ENCODE assay signal across 10 cellular contexts in the genomic region with DNA sequence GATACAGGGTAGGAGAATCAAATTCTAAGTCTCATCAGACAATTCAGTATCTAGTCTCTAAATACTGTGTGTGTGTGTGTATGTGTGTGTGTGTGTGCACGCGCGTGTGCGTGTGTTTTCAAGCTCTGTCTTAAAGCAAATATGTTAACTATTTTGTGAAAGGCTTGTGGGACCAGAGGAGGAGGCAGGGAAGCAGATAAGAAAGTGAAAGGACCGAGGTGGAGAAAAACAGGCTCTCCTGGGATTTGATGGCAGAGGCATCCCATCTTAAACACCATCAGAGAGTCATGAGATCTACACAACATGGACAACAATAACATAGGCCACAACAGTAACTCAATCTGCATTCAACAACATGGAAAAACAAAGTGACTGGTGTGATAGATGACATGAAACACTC.
DNase-seq lines count a peak whose midpoint lies in the region; ATAC-seq, FAIRE-seq and TF ChIP-seq lines count a peak whose summit lies in the region.
"Had no signal": no experiment of that assay in that cellular context is flagged by ENCODE, and none has a peak within 500 bp of the region (broad histone marks: within the 10 kb centered on the region; RNA-seq: fewer than 3 reads in every experiment).

No MANE protein-coding gene starts in this region.

- H3K36me3 Mint-ChIP-seq in stimulated activated naive CD8-positive, alpha-beta T cell treated with anti-CD3 and anti-CD28 coated beads, Interleukin-15, Interleukin-2, amounts not matched to agents 100 ng/mL and 50 ng/mL, for 24 hours (ENCODE audit: low read depth) = peaks cover 11% of the 10 kb centered on the region
- H3K36me3 Mint-ChIP-seq in astrocyte (ENCODE audit: low read depth, unreplicated experiment) = peaks cover 9% of the 10 kb centered on the region
- no peaks in the 10 kb centered on the region for H3K36me3 Mint-ChIP-seq in naive B cell

- WGBS in testis, 2 donors = 71 to 92% methylated on average over 5 of the region's 5 CpGs

- no peak for TF ChIP-seq POLR2A in testis (IDR thresholded peaks at IDR 0.05)

- H3K27me3 ChIP-seq in astrocyte (ENCODE audit: insufficient read depth, low read length) (no peaks in the 10 kb centered on the region), testis (no peaks in the 10 kb centered on the region)

- H4K20me1 ChIP-seq in astrocyte (ENCODE audit: insufficient read depth, low read length) = peaks cover 51% of the 10 kb centered on the region

- TF ChIP-seq CTCF in astrocyte (IDR thresholded peaks at IDR 0.05; ENCODE audit: insufficient read depth, low read depth, low read length) = no peak
- TF ChIP-seq CTCF in testis (IDR thresholded peaks at IDR 0.05) = no peak

- H3K4me3 ChIP-seq in astrocyte (ENCODE audit: insufficient read depth, low read depth, low read length) = no peak overlapping the region
- H3K4me3 ChIP-seq in testis = no peak overlapping the region

- H3K79me2 ChIP-seq in astrocyte (ENCODE audit: insufficient read depth, low read length) = peaks cover 56% of the 10 kb centered on the region

- H3K9me3 ChIP-seq in astrocyte (ENCODE audit: insufficient read depth, low read depth, low read length) (no peaks in the 10 kb centered on the region), testis (no peaks in the 10 kb centered on the region)

- H2AFZ ChIP-seq in astrocyte (ENCODE audit: low read depth, low read length) = no peak overlapping the region

- DNase-seq in stimulated activated naive CD8-positive, alpha-beta T cell treated with anti-CD3 and anti-CD28 coated beads, Interleukin-15, Interleukin-2, amounts not matched to agents 100 U/mL and 50 U/mL, for 24 hours = no peak
- DNase-seq in astrocyte (ENCODE audit: low read depth) (no peak), naive B cell (no peak), islet precursor cell (no peak), testis (no peak), posterior cingulate gyrus (no peak)
- no peak for DNase-seq in stimulated activated naive CD4-positive, alpha-beta T cell treated with Interleukin-2 at 50 U/mL for 16 hours (lab: John Stamatoyannopoulos, UW)
- DNase-seq: NCI-H446 treated with DMSO at 0.1 percent for 48 hours had no signal

- no peak for ATAC-seq in stimulated activated naive CD8-positive, alpha-beta T cell treated with anti-CD3 and anti-CD28 coated beads, Interleukin-15, Interleukin-2, amounts not matched to agents 100 U/mL and 50 U/mL, for 24 hours
- ATAC-seq in naive B cell (ENCODE audit: low read depth in 2 of 2) = no peak

- H3K4me1 Mint-ChIP-seq in stimulated activated naive CD8-positive, alpha-beta T cell treated with anti-CD3 and anti-CD28 coated beads, Interleukin-15, Interleukin-2, amounts not matched to agents 100 ng/mL and 50 ng/mL, for 24 hours (ENCODE audit: low read depth) = peaks cover 94% of the 10 kb centered on the region
- H3K4me1 Mint-ChIP-seq in astrocyte (ENCODE audit: low read depth, unreplicated experiment) (peaks cover 45% of the 10 kb centered on the region), naive B cell (peaks cover 69 to 88% (median 84%) of the 10 kb centered on the region in 3 donors)

- H3K27ac ChIP-seq in astrocyte (ENCODE audit: low read depth, low read length) (no peak overlapping the region), testis (no peak overlapping the region)
- H3K27ac ChIP-seq: C4-2B had no signal

- intact Hi-C loops in testis (cut with DNase I; ENCODE audit: low total_unique reads) (no loop called here), posterior cingulate gyrus (cut with DNase I) (no loop called here)

- H3K9me3 Mint-ChIP-seq in stimulated activated naive CD8-positive, alpha-beta T cell treated with anti-CD3 and anti-CD28 coated beads, Interleukin-15, Interleukin-2, amounts not matched to agents 100 ng/mL and 50 ng/mL, for 24 hours = no peaks in the 10 kb centered on the region
- H3K9me3 Mint-ChIP-seq in astrocyte (ENCODE audit: unreplicated experiment) (no peaks in the 10 kb centered on the region), naive B cell (no peaks in the 10 kb centered on the region)

- H3K4me2 ChIP-seq in astrocyte (ENCODE audit: low read length) = no peak overlapping the region

- FAIRE-seq in astrocyte (lab: Jason Lieb, UNC) = no peak

- no peak overlapping the region for H3K9ac ChIP-seq in astrocyte (ENCODE audit: low read length)

- no peaks in the 10 kb centered on the region for H3K27me3 Mint-ChIP-seq in stimulated activated naive CD8-positive, alpha-beta T cell treated with anti-CD3 and anti-CD28 coated beads, Interleukin-15, Interleukin-2, amounts not matched to agents 100 ng/mL and 50 ng/mL, for 24 hours
- H3K27me3 Mint-ChIP-seq in astrocyte (ENCODE audit: low read depth, unreplicated experiment) = no peaks in the 10 kb centered on the region
- H3K27me3 Mint-ChIP-seq in naive B cell = no peaks in the 10 kb centered on the region

- H3K4me1 ChIP-seq in astrocyte (ENCODE audit: insufficient read depth, low read length) (peaks cover 7% of the 10 kb centered on the region), testis (peaks cover 24% of the 10 kb centered on the region)

- peak overlapping the region; percentile 99 for H3K27ac Mint-ChIP-seq in stimulated activated naive CD8-positive, alpha-beta T cell treated with anti-CD3 and anti-CD28 coated beads, Interleukin-15, Interleukin-2, amounts not matched to agents 100 ng/mL and 50 ng/mL, for 24 hours
- H3K27ac Mint-ChIP-seq in astrocyte (ENCODE audit: unreplicated experiment) (peak overlapping the region; percentile 49), naive B cell (peak overlapping the region in 5 of 6 donors; percentile 41 to 87 (median 68))

- no peaks in the 10 kb centered on the region for H3K36me3 ChIP-seq in astrocyte (ENCODE audit: insufficient read depth, low read length)
- no peaks in the 10 kb centered on the region for H3K36me3 ChIP-seq in testis (ENCODE audit: low read depth, missing control alignments)

- H3K4me3 Mint-ChIP-seq in stimulated activated naive CD8-positive, alpha-beta T cell treated with anti-CD3 and anti-CD28 coated beads, Interleukin-15, Interleukin-2, amounts not matched to agents 100 ng/mL and 50 ng/mL, for 24 hours = peak overlapping the region; percentile 77
- H3K4me3 Mint-ChIP-seq in astrocyte (ENCODE audit: unreplicated experiment) (no peak overlapping the region), naive B cell (peak overlapping the region in 5 of 8 donors; percentile 9 to 58 (median 31))

Comparison
In these comparisons a context has a peak if more than half of its experiments do, and no peak if none do; other contexts are left out.
1. H3K27ac Mint-ChIP-seq: peak in every context shown above with its lines; median percentile 99 in stimulated activated naive CD8-positive, alpha-beta T cell treated with anti-CD3 and anti-CD28 coated beads, Interleukin-15, Interleukin-2, amounts not matched to agents 100 ng/mL and 50 ng/mL, for 24 hours; 68 in naive B cell; 49 in astrocyte.